15 cellular contexts compared by ENCODE assay signal in the genomic region with DNA sequence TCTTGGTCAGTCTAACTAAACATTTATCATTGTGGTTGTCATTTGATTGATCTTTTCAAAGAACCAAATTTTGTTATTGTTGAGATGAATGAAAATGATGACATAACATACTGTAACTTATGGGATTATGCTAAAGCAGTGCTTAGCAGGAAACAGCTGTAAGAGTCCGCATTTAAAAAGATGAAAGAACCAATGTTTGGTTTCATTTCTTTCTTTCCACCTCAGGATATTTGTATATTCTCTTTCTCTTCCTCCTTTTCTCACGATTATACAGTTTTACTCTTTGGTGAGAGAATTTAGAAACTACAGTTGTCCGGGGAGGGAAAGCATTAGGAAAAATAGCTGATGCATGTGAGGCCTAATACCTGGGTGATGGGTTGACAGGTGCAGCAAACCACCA. TPM values are rescaled to one million over a fixed set of nuclear protein-coding genes. Genes with fewer than 3 reads are reported as not detected.
DNase-seq lines count a peak whose midpoint lies in the region; ATAC-seq, FAIRE-seq and TF ChIP-seq lines count a peak whose summit lies in the region.
"Had no signal": no experiment of that assay in that cellular context is flagged by ENCODE, and none has a peak within 500 bp of the region (broad histone marks: within the 10 kb centered on the region; RNA-seq: fewer than 3 reads in every experiment).

No MANE protein-coding gene starts in this region.

- peaks cover 7% of the 10 kb centered on the region for H3K4me1 Mint-ChIP-seq in activated CD4-positive, alpha-beta memory T cell treated with anti-CD3 and anti-CD28 coated beads, Interleukin-2, amount 10 ng/mL, durations not matched to agents 7 days and 5 days

- no TSS peak for BruUV-seq in OCI-LY7 (replicated peaks; lab: Mats Ljungman, UMichigan)

- ATAC-seq in GM18517 (IDR thresholded peaks at IDR 0.05; ENCODE audit: unreplicated experiment), result peak; percentile 81
- peak; percentile 86 for ATAC-seq in GM21390 (IDR thresholded peaks at IDR 0.05; ENCODE audit: unreplicated experiment)
- ATAC-seq in HG03066 (IDR thresholded peaks at IDR 0.05; ENCODE audit: low read depth, unreplicated experiment), result peak; percentile 85

- H3K4me3 Mint-ChIP-seq in activated CD4-positive, alpha-beta memory T cell treated with anti-CD3 and anti-CD28 coated beads, Interleukin-2, amount 10 ng/mL, durations not matched to agents 7 days and 5 days, result no peak overlapping the region

- H3K9me3 ChIP-seq in OCI-LY7 (ENCODE audit: low read length) (peaks cover 6% of the 10 kb centered on the region; the same call in 1 of the 2 replicates), kidney (ENCODE audit: control insufficient read depth in 1 of 2, low read length in 2 of 2) (no peaks in the 10 kb centered on the region)
- H3K9me3 ChIP-seq: upper lobe of left lung had no signal

- no peak overlapping the region for H3K9ac ChIP-seq in kidney (ENCODE audit: low read length in 2 of 2)
- H3K9ac ChIP-seq: GM23248, parathyroid adenoma had no signal

- CTCF ChIA-PET in OCI-LY7 (lab: Charles Lee; ENCODE audit: unreplicated experiment), result no interaction called here
- CTCF ChIA-PET in activated CD4-positive, alpha-beta memory T cell treated with anti-CD3 and anti-CD28 coated beads, Interleukin-2, amount 10 ng/mL, durations not matched to agents 7 days and 5 days (lab: Charles Lee), result interaction anchor here (0.7 kb wide), 1 partner anchor 124 kb away, joined by 3 read pairs; no protein-coding TSS in a partner anchor

- H3K4me1 ChIP-seq in OCI-LY7 (ENCODE audit: insufficient read depth, low read length, poor library complexity, severe bottlenecking) (peaks cover 47% of the 10 kb centered on the region), kidney (ENCODE audit: control insufficient read depth in 1 of 2, insufficient read depth in 1 of 2, low read depth in 1 of 2, low read length in 2 of 2) (no peaks in the 10 kb centered on the region)
- H3K4me1 ChIP-seq: parathyroid adenoma had no signal

- H4K20me1 ChIP-seq in OCI-LY7 (ENCODE audit: insufficient read depth, low read length), result no peaks in the 10 kb centered on the region

- no peaks in the 10 kb centered on the region for H3K27me3 Mint-ChIP-seq in activated CD4-positive, alpha-beta memory T cell treated with anti-CD3 and anti-CD28 coated beads, Interleukin-2, amount 10 ng/mL, durations not matched to agents 7 days and 5 days

- DNase-seq in OCI-LY7 (ENCODE audit: low spot score) (peak; percentile 72), CD1c-positive myeloid dendritic cell (ENCODE audit: extremely low spot score) (no peak), kidney (no peak), AG08396 (ENCODE audit: low spot score) (no peak)
- no peak for DNase-seq in activated CD4-positive, alpha-beta memory T cell treated with anti-CD3 and anti-CD28 coated beads, Interleukin-2, amount 10 ng/mL, durations not matched to agents 7 days and 5 days
- DNase-seq: Calu3; GM23248; left ventricle myocardium inferior; NK-92 treated with Interleukin-12 subunit alpha and Interleukin-12 subunit beta, amount 100 ng/mL, for 24 hours; T-helper 9 cell; upper lobe of left lung had no signal

- intact Hi-C loops in OCI-LY7 (cut with micrococcal nuclease; ENCODE audit: unreplicated experiment), result loop anchor here (2.0 kb wide), 1 partner anchor 26 kb away; the partner anchor contains the start of gene DLAT
- intact Hi-C loops in kidney (cut with DNase I), result no loop called here

- H3K79me2 ChIP-seq in OCI-LY7 (ENCODE audit: insufficient read depth, low read depth, low read length), result peaks cover 26% of the 10 kb centered on the region
- H3K79me2 ChIP-seq: parathyroid adenoma had no signal

- no peak overlapping the region for H2AFZ ChIP-seq in OCI-LY7 (ENCODE audit: low read length)
- H2AFZ ChIP-seq: GM23248, parathyroid adenoma had no signal

- H3K27ac Mint-ChIP-seq in activated CD4-positive, alpha-beta memory T cell treated with anti-CD3 and anti-CD28 coated beads, Interleukin-2, amount 10 ng/mL, durations not matched to agents 7 days and 5 days, result no peak overlapping the region

- POLR2A ChIA-PET in OCI-LY7 (lab: Charles Lee), result interaction anchor here (0.9 to 1.7 kb wide), 3 partner anchors 116 to 124 kb away, joined by 3 to 4 read pairs (median 4); no protein-coding TSS in a partner anchor
- POLR2A ChIA-PET in activated CD4-positive, alpha-beta memory T cell treated with anti-CD3 and anti-CD28 coated beads, Interleukin-2, amount 10 ng/mL, durations not matched to agents 7 days and 5 days (lab: Charles Lee), result no interaction called here

- H3K9me2 ChIP-seq in OCI-LY7 (ENCODE audit: insufficient read depth, low read length), result no peaks in the 10 kb centered on the region

- H3K36me3 ChIP-seq in OCI-LY7 (ENCODE audit: insufficient read depth, low read length), result peaks cover 94% of the 10 kb centered on the region
- H3K36me3 ChIP-seq in kidney (ENCODE audit: control insufficient read depth in 1 of 2, insufficient read depth in 2 of 2, low read length in 2 of 2), result peaks cover 12 to 25% of the 10 kb centered on the region in 2 donors

- no peak for FAIRE-seq in kidney (lab: Jason Lieb, UNC)

- peak overlapping the region; percentile 59 for H3K4me2 ChIP-seq in OCI-LY7 (ENCODE audit: low read length)

- TF ChIP-seq CTCF in OCI-LY7 (conservative IDR thresholded peaks at IDR 0.05; ENCODE audit: low read length), result no peak
- TF ChIP-seq CTCF in kidney (IDR thresholded peaks at IDR 0.05; ENCODE audit: borderline replicate concordance, extremely low read depth, insufficient read depth), result no peak

- peaks cover 69% of the 10 kb centered on the region for H3K36me3 Mint-ChIP-seq in activated CD4-positive, alpha-beta memory T cell treated with anti-CD3 and anti-CD28 coated beads, Interleukin-2, amount 10 ng/mL, durations not matched to agents 7 days and 5 days (ENCODE audit: low read depth)

- no peaks in the 10 kb centered on the region for H3K9me3 Mint-ChIP-seq in activated CD4-positive, alpha-beta memory T cell treated with anti-CD3 and anti-CD28 coated beads, Interleukin-2, amount 10 ng/mL, durations not matched to agents 7 days and 5 days

- H3K27ac ChIP-seq in OCI-LY7 (ENCODE audit: low read depth, low read length, poor library complexity, severe bottlenecking), result peak overlapping the region; percentile 79
- H3K27ac ChIP-seq in kidney (ENCODE audit: low read depth in 2 of 2, low read length in 2 of 2), result no peak overlapping the region
- H3K27ac ChIP-seq: GM23248, left ventricle myocardium inferior, parathyroid adenoma, upper lobe of left lung had no signal

- peak overlapping the region; percentile 55 for H3K4me3 ChIP-seq in OCI-LY7 (ENCODE audit: low read depth, low read length, poor library complexity, severe bottlenecking)
- H3K4me3 ChIP-seq in kidney (ENCODE audit: low read length in 2 of 2), result no peak overlapping the region
- H3K4me3 ChIP-seq: GM23248, left ventricle myocardium inferior, upper lobe of left lung had no signal

RNA-seq across cellular contexts. Expression of gene PIH1D2, which starts 23.1 kb away (rescaled TPM):
- 0.95 and 1.3 TPM in 2 replicates for total RNA-seq in OCI-LY7 (2014; rRNA removed; shearing (Covaris generic))
- 0.61 and 2.6 TPM in 2 replicates for total RNA-seq in OCI-LY7 (2022)
- 7.5 TPM for total RNA-seq in kidney
- 6.6 TPM for polyA plus RNA-seq in kidney (ENCODE audit: insufficient read depth, low read depth, low replicate concordance)
- under 1 TPM in 1 of 2 experiments, not detected in 1; 0.18 TPM for total RNA-seq in activated CD4-positive, alpha-beta memory T cell treated with anti-CD3 and anti-CD28 coated beads, Interleukin-2, amount 10 ng/mL, durations not matched to agents 7 days and 5 days

RNA-seq across cellular contexts. Expression of gene NKAPD1, which starts 23.4 kb away (rescaled TPM):
- 21.3 and 39.6 TPM in 2 replicates for total RNA-seq in OCI-LY7 (2014; rRNA removed; shearing (Covaris generic))
- total RNA-seq in OCI-LY7 (2022) (30.7 and 31.1 TPM in 2 replicates), kidney (21.5 TPM)
- 14.3 TPM for polyA plus RNA-seq in kidney (ENCODE audit: insufficient read depth, low read depth, low replicate concordance)
- 10 to 100 TPM; 21.2 to 23.9 TPM for total RNA-seq in activated CD4-positive, alpha-beta memory T cell treated with anti-CD3 and anti-CD28 coated beads, Interleukin-2, amount 10 ng/mL, durations not matched to agents 7 days and 5 days

RNA-seq across cellular contexts. Expression of gene DLAT, which starts 25.5 kb away (rescaled TPM):
- total RNA-seq in OCI-LY7 (2014; rRNA removed; shearing (Covaris generic)), result 34.5 and 42.0 TPM in 2 replicates
- total RNA-seq in OCI-LY7 (2022) (46.0 and 54.1 TPM in 2 replicates), kidney (33.1 TPM)
- polyA plus RNA-seq in kidney (ENCODE audit: insufficient read depth, low read depth, low replicate concordance), result 27.5 TPM
- 10 to 100 TPM; 26.2 to 26.7 TPM for total RNA-seq in activated CD4-positive, alpha-beta memory T cell treated with anti-CD3 and anti-CD28 coated beads, Interleukin-2, amount 10 ng/mL, durations not matched to agents 7 days and 5 days

RNA-seq across cellular contexts. Expression of gene TIMM8B, which starts 35.8 kb away (rescaled TPM):
- 71.3 and 94.3 TPM in 2 replicates for total RNA-seq in OCI-LY7 (2014; rRNA removed; shearing (Covaris generic))
- total RNA-seq in OCI-LY7 (2022) (41.3 and 58.2 TPM in 2 replicates), kidney (51.3 TPM)
- 167 TPM for polyA plus RNA-seq in kidney (ENCODE audit: insufficient read depth, low read depth, low replicate concordance)
- 10 to 100 TPM; 38.9 to 40.0 TPM for total RNA-seq in activated CD4-positive, alpha-beta memory T cell treated with anti-CD3 and anti-CD28 coated beads, Interleukin-2, amount 10 ng/mL, durations not matched to agents 7 days and 5 days

RNA-seq across cellular contexts. Expression of gene SDHD, which starts 36.0 kb away (rescaled TPM):
- 43.5 and 58.8 TPM in 2 replicates for total RNA-seq in OCI-LY7 (2014; rRNA removed; shearing (Covaris generic))
- total RNA-seq in OCI-LY7 (2022) (77.1 and 85.6 TPM in 2 replicates), kidney (111 TPM)
- 288 TPM for polyA plus RNA-seq in kidney (ENCODE audit: insufficient read depth, low read depth, low replicate concordance)
- 10 to 100 TPM; 76.7 to 78.5 TPM for total RNA-seq in activated CD4-positive, alpha-beta memory T cell treated with anti-CD3 and anti-CD28 coated beads, Interleukin-2, amount 10 ng/mL, durations not matched to agents 7 days and 5 days
